In the genomic region with DNA sequence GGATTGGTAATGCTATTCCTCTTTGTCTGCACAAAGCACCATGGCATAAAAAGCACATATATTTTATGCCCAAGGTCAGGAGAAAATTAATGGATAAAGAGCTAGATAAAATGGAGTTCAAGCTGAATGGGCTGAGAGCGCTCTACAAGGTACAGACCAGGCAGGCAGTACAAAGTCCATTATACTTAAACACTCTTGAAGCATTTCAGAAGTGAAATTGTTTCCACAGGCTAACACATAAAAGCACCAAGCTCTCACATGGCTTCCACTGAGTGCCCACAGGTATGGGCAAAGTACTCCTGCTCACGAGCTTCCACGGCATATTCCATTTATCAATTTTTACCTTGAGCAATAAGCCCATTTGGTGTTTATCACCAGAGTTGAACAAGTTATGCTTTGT, we compare ENCODE assay signal across 29 cellular contexts.
"Had no signal": no experiment of that assay in that cellular context is flagged by ENCODE, and none has a peak within 500 bp of the region (broad histone marks: within the 10 kb centered on the region; RNA-seq: fewer than 3 reads in every experiment).

No MANE protein-coding gene starts in this region.

- H3K27me3 Mint-ChIP-seq: activated CD4-positive, alpha-beta memory T cell treated with anti-CD3 and anti-CD28 coated beads, Interleukin-2, amount 10 ng/mL, durations not matched to agents 7 days and 5 days; dendritic cell treated with granulocyte-macrophage colony-stimulating factor and Interleukin-4, amounts not matched to agents 40 ng/mL and 50 ng/mL, for 4 days; type B pancreatic cell had no signal

- H3K9me3 ChIP-seq: heart right ventricle, right lobe of liver, testis, uterus had no signal

- DNase-seq: activated CD4-positive, alpha-beta memory T cell treated with anti-CD3 and anti-CD28 coated beads, Interleukin-2, amount 10 ng/mL, durations not matched to agents 7 days and 5 days; activated CD4-positive, alpha-beta T cell treated with anti-CD3 and anti-CD28 coated beads for 1 hour; activated CD4-positive, alpha-beta T cell treated with anti-CD3 and anti-CD28 coated beads, Interleukin-2, amount 10 ng/mL, durations not matched to agents 7 days and 5 days; activated CD8-positive, alpha-beta memory T cell treated with anti-CD3 and anti-CD28 coated beads, Interleukin-2, amount 50 U/mL, for 48 hours; activated gamma-delta T cell treated with Interleukin-2 at 50 U/mL for 16 hours; activated naive CD8-positive, alpha-beta T cell treated with anti-CD3 and anti-CD28 coated beads, Interleukin-2, amount 50 U/mL, for 24 hours; activated T-cell treated with anti-CD3 and anti-CD28 coated beads, Interleukin-2, amount 50 U/mL, for 24 hours; amygdala; central memory CD4-positive, alpha-beta T cell; endodermal cell; foreskin fibroblast; heart right ventricle; left ventricle myocardium superior; mammary epithelial cell; naive thymus-derived CD4-positive, alpha-beta T cell; posterior cingulate gyrus; right lobe of liver; stimulated activated CD4-positive, alpha-beta T cell treated with anti-CD3 and anti-CD28 coated beads, Interleukin-12 subunit alpha, Interleukin-12 subunit beta, amount 100 ng/mL, for 4 hours; stimulated activated CD4-positive, alpha-beta T cell treated with anti-CD3 and anti-CD28 coated beads, Interleukin-4, amount 100 ng/mL, for 1 hour; stimulated activated naive CD8-positive, alpha-beta T cell treated with anti-CD3 and anti-CD28 coated beads, Interleukin-15, Interleukin-2, amounts not matched to agents 100 U/mL and 50 U/mL, for 24 hours; T-helper 2 cell; testis; uterus had no signal

- H3K4me1 Mint-ChIP-seq: activated CD4-positive, alpha-beta memory T cell treated with anti-CD3 and anti-CD28 coated beads, Interleukin-2, amount 10 ng/mL, durations not matched to agents 7 days and 5 days; activated CD4-positive, alpha-beta T cell treated with anti-CD3 and anti-CD28 coated beads, Interleukin-2, amount 10 ng/mL, durations not matched to agents 7 days and 5 days; activated naive CD4-positive, alpha-beta T cell treated with anti-CD3 and anti-CD28 coated beads, Interleukin-2, amount 50 U/mL, for 24 hours; activated naive CD8-positive, alpha-beta T cell treated with anti-CD3 and anti-CD28 coated beads, Interleukin-2, amount 50 U/mL, for 24 hours; activated T-helper 17 cell treated with anti-CD3 and anti-CD28 coated beads, Interleukin-2, amount 50 U/mL, for 72 hours; naive thymus-derived CD4-positive, alpha-beta T cell; WTC11 had no signal

- H3K4me3 Mint-ChIP-seq: activated CD4-positive, alpha-beta memory T cell treated with anti-CD3 and anti-CD28 coated beads, Interleukin-2, amount 10 ng/mL, durations not matched to agents 7 days and 5 days; activated CD4-positive, alpha-beta T cell treated with anti-CD3 and anti-CD28 coated beads, Interleukin-2, amount 10 ng/mL, durations not matched to agents 7 days and 5 days; activated naive CD4-positive, alpha-beta T cell treated with anti-CD3 and anti-CD28 coated beads, Interleukin-2, amount 50 U/mL, for 24 hours; activated naive CD8-positive, alpha-beta T cell treated with anti-CD3 and anti-CD28 coated beads, Interleukin-2, amount 50 U/mL, for 24 hours; activated T-cell treated with anti-CD3 and anti-CD28 coated beads, Interleukin-2, amount 50 U/mL, for 24 hours; activated T-helper 17 cell treated with anti-CD3 and anti-CD28 coated beads, Interleukin-2, amount 50 U/mL, for 72 hours; dendritic cell treated with granulocyte-macrophage colony-stimulating factor and Interleukin-4, amounts not matched to agents 40 ng/mL and 50 ng/mL, for 4 days; endodermal cell; naive thymus-derived CD4-positive, alpha-beta T cell; type B pancreatic cell; WTC11 had no signal

- H3K36me3 Mint-ChIP-seq: activated naive CD4-positive, alpha-beta T cell treated with anti-CD3 and anti-CD28 coated beads, Interleukin-2, amount 50 U/mL, for 24 hours; naive thymus-derived CD4-positive, alpha-beta T cell; WTC11 had no signal

- H3K27ac Mint-ChIP-seq: activated CD4-positive, alpha-beta memory T cell treated with anti-CD3 and anti-CD28 coated beads, Interleukin-2, amount 10 ng/mL, durations not matched to agents 7 days and 5 days; activated CD4-positive, alpha-beta T cell treated with anti-CD3 and anti-CD28 coated beads, Interleukin-2, amount 10 ng/mL, durations not matched to agents 7 days and 5 days; activated naive CD4-positive, alpha-beta T cell treated with anti-CD3 and anti-CD28 coated beads, Interleukin-2, amount 50 U/mL, for 24 hours; activated naive CD8-positive, alpha-beta T cell treated with anti-CD3 and anti-CD28 coated beads, Interleukin-2, amount 50 U/mL, for 24 hours; activated T-cell treated with anti-CD3 and anti-CD28 coated beads, Interleukin-2, amount 50 U/mL, for 24 hours; activated T-helper 17 cell treated with anti-CD3 and anti-CD28 coated beads, Interleukin-2, amount 50 U/mL, for 72 hours; dendritic cell treated with granulocyte-macrophage colony-stimulating factor and Interleukin-4, amounts not matched to agents 40 ng/mL and 50 ng/mL, for 4 days; endodermal cell; naive thymus-derived CD4-positive, alpha-beta T cell; type B pancreatic cell; WTC11 had no signal

- H3K27me3 ChIP-seq: heart right ventricle, right lobe of liver, testis, uterus had no signal

- H3K27ac ChIP-seq: heart right ventricle, right lobe of liver, testis, uterus had no signal

- H3K4me3 ChIP-seq: heart right ventricle, right lobe of liver, testis, uterus had no signal

- H3K36me3 ChIP-seq: heart right ventricle, right lobe of liver, uterus had no signal

- ATAC-seq: activated naive CD8-positive, alpha-beta T cell treated with anti-CD3 and anti-CD28 coated beads, Interleukin-2, amount 50 U/mL, for 24 hours; activated T-helper 17 cell treated with anti-CD3 and anti-CD28 coated beads, Interleukin-2, amount 50 U/mL, for 72 hours; esophagus mucosa; left ventricle myocardium superior; naive thymus-derived CD4-positive, alpha-beta T cell; right lobe of liver; stimulated activated naive CD8-positive, alpha-beta T cell treated with anti-CD3 and anti-CD28 coated beads, Interleukin-15, Interleukin-2, amounts not matched to agents 100 U/mL and 50 U/mL, for 24 hours; WTC11 had no signal

- H3K4me1 ChIP-seq: right lobe of liver, testis, uterus had no signal

- H3K9me3 Mint-ChIP-seq: activated CD4-positive, alpha-beta memory T cell treated with anti-CD3 and anti-CD28 coated beads, Interleukin-2, amount 10 ng/mL, durations not matched to agents 7 days and 5 days; activated CD4-positive, alpha-beta T cell treated with anti-CD3 and anti-CD28 coated beads, Interleukin-2, amount 10 ng/mL, durations not matched to agents 7 days and 5 days; activated naive CD4-positive, alpha-beta T cell treated with anti-CD3 and anti-CD28 coated beads, Interleukin-2, amount 50 U/mL, for 24 hours; activated naive CD8-positive, alpha-beta T cell treated with anti-CD3 and anti-CD28 coated beads, Interleukin-2, amount 50 U/mL, for 24 hours; activated T-cell treated with anti-CD3 and anti-CD28 coated beads, Interleukin-2, amount 50 U/mL, for 24 hours; dendritic cell treated with granulocyte-macrophage colony-stimulating factor and Interleukin-4, amounts not matched to agents 40 ng/mL and 50 ng/mL, for 4 days; endodermal cell; WTC11 had no signal
